Comparison of ENCODE assay signal across 1 cellular context in genomic region chr1:201495447-201496295, GRCh38.
TF ChIP-seq lines count a peak whose summit lies in the region.

No MANE protein-coding gene starts in this region.

TF ChIP-seq in GM23338, 12 proteins besides CTCF, POLR2A, EP300 and RAD21 (continued from another document):
- TF ChIP-seq ZNF462 (CRISPR knock-in tag; IDR thresholded peaks at IDR 0.05) (no peak), EZH2phosphoT487 (IDR thresholded peaks at IDR 0.05; ENCODE audit: unreplicated experiment) (no peak), EZH2 (IDR thresholded peaks at IDR 0.05; ENCODE audit: low read depth, unreplicated experiment) (no peak), ZNF114 (CRISPR knock-in tag; IDR thresholded peaks at IDR 0.05) (no peak), CREB1 (CRISPR knock-in tag; IDR thresholded peaks at IDR 0.05; ENCODE audit: low read depth) (no peak)
